8 cellular contexts compared by ENCODE assay signal in the genomic region with DNA sequence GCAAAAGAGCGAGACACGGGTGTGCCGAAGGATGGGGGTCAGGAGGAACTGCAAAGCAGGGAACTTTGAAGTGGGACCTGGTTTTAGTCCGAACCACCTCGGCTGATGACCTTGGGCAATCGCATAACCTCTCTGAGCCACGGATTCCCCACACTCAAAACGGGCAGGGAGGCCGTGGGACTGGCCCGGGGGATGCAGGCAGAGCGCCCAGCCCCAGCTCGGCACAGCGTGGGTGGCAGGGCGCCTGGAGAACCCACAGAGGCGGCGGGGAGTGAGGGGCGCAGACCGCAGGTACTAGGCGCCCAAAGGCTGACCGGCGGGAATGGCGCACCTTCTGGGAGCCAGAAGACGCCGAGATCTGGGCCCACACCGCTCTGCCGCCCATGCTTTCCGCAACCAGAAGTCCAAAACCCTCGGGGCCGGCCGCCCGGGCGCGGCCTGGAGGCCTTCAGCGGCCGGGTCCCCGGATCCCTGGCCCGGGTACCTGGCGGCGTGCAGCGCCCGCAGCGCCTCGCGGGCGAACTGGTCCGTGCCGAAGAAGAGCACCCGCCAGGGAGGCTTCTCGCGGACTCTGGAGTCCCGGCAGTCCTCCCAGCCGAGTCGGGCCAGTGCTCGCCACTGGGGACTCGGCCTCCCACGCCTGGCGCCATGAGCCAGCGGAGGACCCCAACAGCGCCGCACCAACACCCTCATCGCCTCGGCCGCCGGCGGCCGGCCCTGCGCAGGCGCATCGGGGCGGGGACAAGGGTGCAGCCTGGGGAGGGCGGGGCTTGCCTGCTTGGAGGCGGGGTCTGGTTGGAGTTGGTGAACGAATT. TPM values are rescaled to one million over a fixed set of nuclear protein-coding genes. Genes with fewer than 3 reads are reported as not detected.
DNase-seq lines count a peak whose midpoint lies in the region; ATAC-seq and TF ChIP-seq lines count a peak whose summit lies in the region.

Gene MTFMT (minus strand): TSS at position 719 of the 815 bp plus-strand sequence. CDS start 26 bp downstream, at position 693.

- H3K36me3 ChIP-seq in OCI-LY7 (ENCODE audit: insufficient read depth, low read length) (peaks cover 25% of the 10 kb centered on the region), mucosa of rectum (ENCODE audit: control insufficient read depth in 2 of 2, insufficient read depth in 2 of 2, low read length in 2 of 2) (peaks cover 15 to 21% of the 10 kb centered on the region in 2 donors)

- H3K27me3 ChIP-seq in HL-60 (ENCODE audit: insufficient read depth, poor library complexity, severe bottlenecking): no peaks in the 10 kb centered on the region
- no peaks in the 10 kb centered on the region for H3K27me3 ChIP-seq in mucosa of rectum (ENCODE audit: control insufficient read depth in 2 of 2, insufficient read depth in 2 of 2, low read length in 2 of 2)

- H3K27me3 Mint-ChIP-seq in CD14-positive monocyte (ENCODE audit: low read depth in 3 of 3): peaks cover 6 to 13% (median 10%) of the 10 kb centered on the region in 3 donors

- peak; percentile 79 for ATAC-seq in GM19324 (IDR thresholded peaks at IDR 0.05; ENCODE audit: low FRiP score, unreplicated experiment)

- peak within 1 kb of the TSS; percentile 94 for H3K4me3 ChIP-seq in HL-60 (replicated peaks; ENCODE audit: insufficient read depth, low read length)
- peak within 1 kb of the TSS; percentile 80 for H3K4me3 ChIP-seq in OCI-LY7 (ENCODE audit: low read depth, low read length, poor library complexity, severe bottlenecking)
- H3K4me3 ChIP-seq in epithelial cell of proximal tubule (ENCODE audit: low read depth, low read length): peak within 1 kb of the TSS; percentile 86
- peak within 1 kb of the TSS; percentile 84 to 93 for H3K4me3 ChIP-seq in mucosa of rectum (ENCODE audit: low read length in 2 of 2)

- peaks cover 22 to 25% of the 10 kb centered on the region in 2 donors for H3K36me3 Mint-ChIP-seq in CD14-positive monocyte

- H4K20me1 ChIP-seq in OCI-LY7 (ENCODE audit: insufficient read depth, low read length): no peaks in the 10 kb centered on the region

- peaks cover 26% of the 10 kb centered on the region for H3K4me1 Mint-ChIP-seq in CD14-positive monocyte

- H3K4me3 Mint-ChIP-seq in CD14-positive monocyte: peak within 1 kb of the TSS; percentile 84 to 91

- POLR2A ChIA-PET in OCI-LY7 (lab: Charles Lee): no interaction called here

- peaks cover 23% of the 10 kb centered on the region for H3K4me1 ChIP-seq in OCI-LY7 (ENCODE audit: insufficient read depth, low read length, poor library complexity, severe bottlenecking)
- peaks cover 16 to 18% of the 10 kb centered on the region in 2 donors for H3K4me1 ChIP-seq in mucosa of rectum (ENCODE audit: control insufficient read depth in 2 of 2, insufficient read depth in 2 of 2, low read length in 2 of 2)

- H3K4me2 ChIP-seq in OCI-LY7 (ENCODE audit: low read length): peak within 1 kb of the TSS; percentile 75

- H3K27ac ChIP-seq in HL-60 (replicated peaks) (peak within 1 kb of the TSS; percentile 36), OCI-LY7 (ENCODE audit: low read depth, low read length, poor library complexity, severe bottlenecking) (no peak within 1 kb of the TSS), mucosa of rectum (ENCODE audit: low read depth in 2 of 2, low read length in 2 of 2) (peak within 1 kb of the TSS; percentile 63 to 76)

- H3K9ac ChIP-seq in mucosa of rectum (ENCODE audit: low read depth in 1 of 2, low read length in 2 of 2): peak within 1 kb of the TSS; percentile 83 to 91

- BruUV-seq in OCI-LY7 (replicated peaks; lab: Mats Ljungman, UMichigan): no TSS peak

- no peak for TF ChIP-seq CTCF in CD14-positive monocyte (IDR thresholded peaks at IDR 0.05)
- TF ChIP-seq CTCF in HL-60 (IDR thresholded peaks at IDR 0.05; ENCODE audit: insufficient read depth, low read length): no peak
- TF ChIP-seq CTCF in OCI-LY7 (conservative IDR thresholded peaks at IDR 0.05; ENCODE audit: low read length): no peak; the same call in 1 of the 2 replicates
- TF ChIP-seq CTCF in epithelial cell of proximal tubule (conservative IDR thresholded peaks at IDR 0.05; ENCODE audit: low read depth, low read length): peak; percentile 8

- no peaks in the 10 kb centered on the region for H3K9me3 Mint-ChIP-seq in CD14-positive monocyte

- H3K27ac Mint-ChIP-seq in CD14-positive monocyte: peak within 1 kb of the TSS in 3 of 7 donors; percentile 24 to 41 (median 33)

- peak; percentile 81 for DNase-seq in CD14-positive monocyte (ENCODE audit: low spot score)
- DNase-seq in HL-60 (ENCODE audit: low read depth in 1 of 2, low spot score in 1 of 2): peak; percentile 76 to 90
- DNase-seq in OCI-LY7 (ENCODE audit: low spot score): peak; percentile 88
- DNase-seq in activated T-cell treated with anti-CD3 and anti-CD28 coated beads for 4 hours: peak; percentile 96
- no peak for DNase-seq in epithelial cell of proximal tubule (ENCODE audit: low read depth)
- peak; percentile 97 for DNase-seq in stimulated activated CD8-positive, alpha-beta memory T cell treated with anti-CD3 and anti-CD28 coated beads, Interleukin-4, amount 100 ng/mL, for 24 hours (ENCODE audit: low read depth)

- no peaks in the 10 kb centered on the region for H3K9me2 ChIP-seq in OCI-LY7 (ENCODE audit: insufficient read depth, low read length)

- H2AFZ ChIP-seq in OCI-LY7 (ENCODE audit: low read length): peak within 1 kb of the TSS; percentile 24

- CTCF ChIA-PET in OCI-LY7 (lab: Charles Lee; ENCODE audit: unreplicated experiment): no interaction called here

- intact Hi-C loops in CD14-positive monocyte (cut with micrococcal nuclease) (no loop called here), OCI-LY7 (cut with micrococcal nuclease; ENCODE audit: unreplicated experiment) (loop anchor here (5.0 kb wide), 2 partner anchors 187 to 297 kb away; partner anchors contain the start of gene PLEKHO2)

- no peaks in the 10 kb centered on the region for H3K9me3 ChIP-seq in OCI-LY7 (ENCODE audit: low read length)
- no peaks in the 10 kb centered on the region for H3K9me3 ChIP-seq in mucosa of rectum (ENCODE audit: control insufficient read depth in 2 of 2, low read length in 2 of 2)

- peaks cover 13% of the 10 kb centered on the region; the same call in 1 of the 2 replicates for H3K79me2 ChIP-seq in OCI-LY7 (ENCODE audit: insufficient read depth, low read depth, low read length)

RNA-seq across cellular contexts. Expression of gene MTFMT, which starts in this region (rescaled TPM):
- polyA plus RNA-seq in CD14-positive monocyte: 10 to 100 TPM in 1 of 2 donors, 1 to 10 TPM in 1; 9.0 to 10.8 TPM
- total RNA-seq in OCI-LY7 (2014; rRNA removed; shearing (Covaris generic)): 9.1 and 9.7 TPM in 2 replicates
- total RNA-seq in OCI-LY7 (2022) (19.0 and 19.1 TPM in 2 replicates), epithelial cell of proximal tubule (22.1 and 27.1 TPM in 2 replicates)
